ENCODE assay signal across 15 cellular contexts in genomic region chr21:38800046-38800758, GRCh38. TPM values are rescaled to one million over a fixed set of nuclear protein-coding genes. Genes with fewer than 3 reads are reported as not detected.
A peak's percentile ranks its signal among the peaks of the same experiment; 100 is the strongest.
DNase-seq lines count a peak whose midpoint lies in the region; ATAC-seq, FAIRE-seq and TF ChIP-seq lines count a peak whose summit lies in the region.
"Had no signal": no experiment of that assay in that cellular context is flagged by ENCODE, and none has a peak within 500 bp of the region (broad histone marks: within the 10 kb centered on the region; RNA-seq: fewer than 3 reads in every experiment).

No MANE protein-coding gene starts in this region.

- H3K79me1 ChIP-seq in trophoblast cell (ENCODE audit: low read length), result peaks cover 20% of the 10 kb centered on the region

- H3K23ac ChIP-seq in trophoblast cell (ENCODE audit: low read length), result no peak overlapping the region

- H4K20me1 ChIP-seq in PC-3 (ENCODE audit: low read length), result no peaks in the 10 kb centered on the region

- H3F3A ChIP-seq in PC-3 (ENCODE audit: low read length, unreplicated experiment), result peaks cover 23% of the 10 kb centered on the region

- POLR2A ChIA-PET in A549 (lab: Yijun Ruan, JAX) (no interaction called here), PC-3 (lab: Charles Lee; ENCODE audit: unreplicated experiment) (no interaction called here)

- H3K9me3 ChIP-seq in A549 (no peaks in the 10 kb centered on the region), PC-3 (ENCODE audit: low read length) (no peaks in the 10 kb centered on the region), trophoblast cell (ENCODE audit: insufficient read depth, low read depth, low read length) (no peaks in the 10 kb centered on the region)
- H3K9me3 ChIP-seq: BE2C had no signal

- H3K4me3 ChIP-seq in A549 (no peak overlapping the region), PC-3 (ENCODE audit: low read length) (no peak overlapping the region), trophoblast cell (ENCODE audit: low read depth, low read length) (no peak overlapping the region)
- H3K4me3 ChIP-seq: GM12878, GM23338 had no signal

- H3K9me2 ChIP-seq in PC-3 (replicated peaks; ENCODE audit: low read length), result no peaks in the 10 kb centered on the region

- peaks cover 7% of the 10 kb centered on the region; the same call in 1 of the 2 replicates for H3K79me2 ChIP-seq in PC-3 (ENCODE audit: low read length)
- no peaks in the 10 kb centered on the region for H3K79me2 ChIP-seq in trophoblast cell (ENCODE audit: control insufficient read depth, insufficient read depth, low read length, poor library complexity)

- H3K9ac ChIP-seq in PC-3 (ENCODE audit: low read length) (peak overlapping the region; percentile 91), trophoblast cell (ENCODE audit: low read length) (no peak overlapping the region)

- no TSS peak for BruUV-seq in PC-3 (replicated peaks; lab: Mats Ljungman, UMichigan)

- 79% methylated on average over 4 of the region's 5 CpGs for WGBS in A549 (ENCODE audit: missing lambda C conversion rate)
- WGBS in trophoblast cell (ENCODE audit: extremely low coverage, insufficient coverage, insufficient read length), result no CpG with 5 or more reads among the region's 5 CpGs

- TF ChIP-seq CTCF in A549 (IDR thresholded peaks at IDR 0.05) (no peak), PC-3 (conservative IDR thresholded peaks at IDR 0.05; ENCODE audit: low read depth, low read length) (no peak)

- H4K12ac ChIP-seq in trophoblast cell (ENCODE audit: low read depth, low read length), result no peak overlapping the region

- TF ChIP-seq RAD21 in A549 (conservative IDR thresholded peaks at IDR 0.05 in 1 of 2, IDR thresholded peaks at IDR 0.05 in 1 of 2), result no peak

- peak overlapping the region; percentile 78 for H2BK12ac ChIP-seq in trophoblast cell (ENCODE audit: low read length)

- no peak for TF ChIP-seq EP300 in A549 (IDR thresholded peaks at IDR 0.05)

- H3K27me3 ChIP-seq in PC-3 (ENCODE audit: low read length), result no peaks in the 10 kb centered on the region
- no peaks in the 10 kb centered on the region for H3K27me3 ChIP-seq in trophoblast cell (ENCODE audit: insufficient read depth, low read length)
- H3K27me3 ChIP-seq: BE2C had no signal

- peak overlapping the region; percentile 75 for H4K91ac ChIP-seq in trophoblast cell (ENCODE audit: low read depth, low read length)

- ATAC-seq in A549 (no peak), PC-3 (no peak)
- ATAC-seq: GM12878, GM23338 had no signal

- no peak overlapping the region for H2BK5ac ChIP-seq in trophoblast cell (ENCODE audit: low read depth, low read length, poor library complexity)

- TF ChIP-seq POLR2A in A549 (IDR thresholded peaks at IDR 0.05; ENCODE audit: low read length) (no peak), H54 (IDR thresholded peaks at IDR 0.05; ENCODE audit: low read depth, low read length) (no peak)

- peak overlapping the region; percentile 25 for H2BK120ac ChIP-seq in trophoblast cell (ENCODE audit: insufficient read depth, low read length, poor library complexity)

- H3K4ac ChIP-seq in trophoblast cell (ENCODE audit: low read depth, low read length), result no peak overlapping the region

- no peak overlapping the region for H4K8ac ChIP-seq in trophoblast cell (ENCODE audit: low read depth, low read length)

- H2AFZ ChIP-seq in PC-3 (ENCODE audit: low read length) (no peak overlapping the region), trophoblast cell (ENCODE audit: insufficient read depth, low read length, poor library complexity) (no peak overlapping the region)
- H2AFZ ChIP-seq: GM23338 had no signal

- no peak for FAIRE-seq in A549 (lab: Jason Lieb, UNC)
- FAIRE-seq in H54 (lab: Jason Lieb, UNC), result no peak
- FAIRE-seq: A204.1, GM12878 had no signal

- CTCF ChIA-PET in A549 (lab: Yijun Ruan, JAX) (interaction anchor here (2.7 kb wide), 1 partner anchor 327 kb away, joined by 6 read pairs; no protein-coding TSS in a partner anchor), PC-3 (lab: Charles Lee) (interaction anchor here (1.0 kb wide), 1 partner anchor 13 kb away, joined by 4 read pairs; no protein-coding TSS in a partner anchor)

- DNase-seq in A549 (ENCODE audit: low read depth in 1 of 2, low spot score in 1 of 2) (no peak), PC-3 (no peak), epithelial cell of prostate (ENCODE audit: low read depth, low spot score) (no peak), trophoblast cell (peak; percentile 80 to 82), cerebellar cortex (ENCODE audit: low spot score) (no peak), H54 (ENCODE audit: insufficient read length, low spot score) (no peak), KG1 (lab: John Stamatoyannopoulos, UW) (no peak)
- DNase-seq: BE2C; CD4-positive, alpha-beta memory T cell; DMS79; H9 had no signal

- H3K27ac ChIP-seq in A549, result peak overlapping the region; percentile 98 to 99
- peak overlapping the region; percentile 98 for H3K27ac ChIP-seq in PC-3 (ENCODE audit: low read length)
- peak overlapping the region; percentile 86 for H3K27ac ChIP-seq in epithelial cell of prostate
- H3K27ac ChIP-seq in trophoblast cell (ENCODE audit: low read depth, low read length), result no peak overlapping the region
- H3K27ac ChIP-seq: C4-2B had no signal

- 0 out of 3 replicates have a peak overlapping the region, but pooled peaks have one; percentile 93 for H3K4me2 ChIP-seq in A549
- H3K4me2 ChIP-seq in PC-3 (ENCODE audit: low read length), result peak overlapping the region; percentile 42
- H3K4me2 ChIP-seq in trophoblast cell (ENCODE audit: low read length), result no peak overlapping the region
- H3K4me2 ChIP-seq: GM23338 had no signal

- peaks cover 87% of the 10 kb centered on the region for H3K4me1 ChIP-seq in A549
- H3K4me1 ChIP-seq in PC-3 (ENCODE audit: insufficient read depth, low read length), result peaks cover 82% of the 10 kb centered on the region
- peaks cover 23 to 37% of the 10 kb centered on the region in 2 experiments for H3K4me1 ChIP-seq in trophoblast cell (ENCODE audit: control insufficient read depth in 1 of 2, insufficient read depth in 2 of 2, low read length in 2 of 2)

- no peak overlapping the region for H3K18ac ChIP-seq in trophoblast cell (ENCODE audit: low read length)

- intact Hi-C loops in PC-3 (cut with micrococcal nuclease), result no loop called here

- H3K36me3 ChIP-seq in PC-3 (ENCODE audit: low read depth, low read length) (no peaks in the 10 kb centered on the region), trophoblast cell (ENCODE audit: control insufficient read depth in 1 of 2, insufficient read depth in 2 of 2, low read length in 2 of 2) (no peaks in the 10 kb centered on the region)
- H3K36me3 ChIP-seq: BE2C had no signal

- peak overlapping the region; percentile 38 for H2AK5ac ChIP-seq in trophoblast cell (ENCODE audit: low read length)

- H3K14ac ChIP-seq in trophoblast cell (ENCODE audit: low read length), result no peak overlapping the region

TF ChIP-seq in A549, 52 proteins besides CTCF, POLR2A, EP300 and RAD21:
- TF ChIP-seq ZSCAN20 (CRISPR knock-in tag; IDR thresholded peaks at IDR 0.05) (no peak), NPAS2 (CRISPR knock-in tag; IDR thresholded peaks at IDR 0.05; ENCODE audit: borderline replicate concordance) (no peak), CHD2 (IDR thresholded peaks at IDR 0.05; ENCODE audit: low read length, partially characterized antibody) (no peak)

RNA-seq across cellular contexts. Expression of gene ETS2, which starts 5.5 kb away (rescaled TPM):
- 41.6 and 42.6 TPM in 2 replicates for polyA plus RNA-seq in A549 (2011; rRNA removed)
- 35.1 and 45.9 TPM in 2 replicates for polyA plus RNA-seq in A549 (2012; cell fraction: cytosol; rRNA removed)
- 87.4 and 104 TPM in 2 replicates for polyA plus RNA-seq in A549 (2012; cell fraction: nucleus; rRNA removed)
- polyA plus RNA-seq in A549 (2017; fragmentation: RNase III; extraction: RNeasy Plus Mini Kit Qiagen cat#74134 plus additional on column Dnase treatment), result 45.5 to 48.0 TPM (median 46.1 TPM) in 3 replicates
- polyA minus RNA-seq in A549 (2011; rRNA and poly(A)+ RNA removed), result 38.4 and 46.6 TPM in 2 replicates
- total RNA-seq in PC-3 (2014; rRNA removed), result 127 and 146 TPM in 2 replicates
- 17.3 and 18.1 TPM in 2 replicates for polyA plus RNA-seq in trophoblast cell (2013)

Comparison
In these comparisons a context has a peak if more than half of its experiments do, and no peak if none do; other contexts are left out.
1. DNase-seq: peak in trophoblast cell (2 of 2); none in A549 (0 of 2), PC-3 (single experiment), epithelial cell of prostate (single experiment), cerebellar cortex (single experiment), H54 (single experiment) and KG1 (single experiment).